22 cellular contexts compared by ENCODE assay signal in genomic region chr19:18515959-18516358, GRCh38. TPM values are rescaled to one million over a fixed set of nuclear protein-coding genes. Genes with fewer than 3 reads are reported as not detected.
DNase-seq lines count a peak whose midpoint lies in the region; ATAC-seq and TF ChIP-seq lines count a peak whose summit lies in the region.
"Had no signal": no experiment of that assay in that cellular context is flagged by ENCODE, and none has a peak within 500 bp of the region (broad histone marks: within the 10 kb centered on the region; RNA-seq: fewer than 3 reads in every experiment).

No MANE protein-coding gene starts in this region.

- no peak overlapping the region for H3K4me2 ChIP-seq in fibroblast of lung (ENCODE audit: extremely low read depth, insufficient read depth, low read length)
- H3K4me2 ChIP-seq: KMS-11 had no signal

- H3K36me3 Mint-ChIP-seq in CD8-positive, alpha-beta memory T cell, result peaks cover 0 to 21% (median 0%) of the 10 kb centered on the region in 3 donors
- H3K36me3 Mint-ChIP-seq: activated naive CD8-positive, alpha-beta T cell treated with anti-CD3 and anti-CD28 coated beads for 36 hours had no signal

- no peak for TF ChIP-seq POLR2A in gastrocnemius medialis (IDR thresholded peaks at IDR 0.05)

- no peak overlapping the region for H3K9ac ChIP-seq in fibroblast of lung (ENCODE audit: insufficient read depth, low read length)
- H3K9ac ChIP-seq: KMS-11 had no signal

- CTCF ChIA-PET in CD8-positive, alpha-beta memory T cell (lab: Charles Lee), result interaction anchor here (1.0 to 1.3 kb wide), 3 partner anchors 15 to 73 kb away, joined by 3 read pairs; no protein-coding TSS in a partner anchor
- CTCF ChIA-PET in RWPE1 (lab: Yijun Ruan, JAX), result interaction anchor here (0.6 kb wide), 2 partner anchors 50 to 139 kb away, joined by 3 read pairs; no protein-coding TSS in a partner anchor

- H3K9me3 Mint-ChIP-seq in CD8-positive, alpha-beta memory T cell, result no peaks in the 10 kb centered on the region
- H3K9me3 Mint-ChIP-seq: activated naive CD8-positive, alpha-beta T cell treated with anti-CD3 and anti-CD28 coated beads for 36 hours; activated T-cell treated with anti-CD3 and anti-CD28 coated beads, Interleukin-2, amount 50 U/mL, for 72 hours had no signal

- H3K9me3 ChIP-seq in CD8-positive, alpha-beta memory T cell (ENCODE audit: low read length), result no peaks in the 10 kb centered on the region
- H3K9me3 ChIP-seq in fibroblast of lung (ENCODE audit: control insufficient read depth, insufficient read depth, low read depth, low read length), result no peaks in the 10 kb centered on the region
- no peaks in the 10 kb centered on the region for H3K9me3 ChIP-seq in gastrocnemius medialis
- H3K9me3 ChIP-seq: testis had no signal

- POLR2A ChIA-PET in CD8-positive, alpha-beta memory T cell (lab: Charles Lee), result interaction anchor here (1.4 kb wide), 1 partner anchor 74 kb away, joined by 3 read pairs; no protein-coding TSS in a partner anchor
- POLR2A ChIA-PET in RWPE1 (lab: Yijun Ruan, JAX; ENCODE audit: low non-redundant PET), result no interaction called here

- no peak overlapping the region for H2AFZ ChIP-seq in fibroblast of lung (ENCODE audit: low read length)

- H3K27me3 Mint-ChIP-seq in CD8-positive, alpha-beta memory T cell, result peaks cover 0 to under 1% of the 10 kb centered on the region in 2 donors
- H3K27me3 Mint-ChIP-seq: activated naive CD8-positive, alpha-beta T cell treated with anti-CD3 and anti-CD28 coated beads for 36 hours; B cell had no signal

- H3K27me3 ChIP-seq in CD8-positive, alpha-beta memory T cell (ENCODE audit: insufficient read depth, low read length, poor library complexity, severe bottlenecking), result no peaks in the 10 kb centered on the region
- no peaks in the 10 kb centered on the region for H3K27me3 ChIP-seq in fibroblast of lung (ENCODE audit: control insufficient read depth, insufficient read depth, low read length)
- H3K27me3 ChIP-seq in gastrocnemius medialis, result no peaks in the 10 kb centered on the region
- H3K27me3 ChIP-seq: testis had no signal

- no peak overlapping the region for H3K4me3 ChIP-seq in CD8-positive, alpha-beta memory T cell (ENCODE audit: low read length)
- H3K4me3 ChIP-seq in fibroblast of lung (replicated peaks in 1 of 4; ENCODE audit: control extremely low read depth in 1 of 4, insufficient read depth in 1 of 4, low read depth in 3 of 4, low read length in 4 of 4), result no peak overlapping the region
- no peak overlapping the region for H3K4me3 ChIP-seq in gastrocnemius medialis
- H3K4me3 ChIP-seq: testis had no signal

- peaks cover 53 to 76% (median 67%) of the 10 kb centered on the region in 3 donors for H3K4me1 Mint-ChIP-seq in CD8-positive, alpha-beta memory T cell

- H3K4me1 ChIP-seq in CD8-positive, alpha-beta memory T cell (ENCODE audit: insufficient read depth, low read length), result peaks cover 31% of the 10 kb centered on the region
- peaks cover 22% of the 10 kb centered on the region for H3K4me1 ChIP-seq in fibroblast of lung (ENCODE audit: control insufficient read depth, extremely low read depth, insufficient read depth, low read length)
- peaks cover 73 to 83% of the 10 kb centered on the region in 2 donors for H3K4me1 ChIP-seq in gastrocnemius medialis

- H3K27ac ChIP-seq in CD8-positive, alpha-beta memory T cell (ENCODE audit: low read depth, low read length), result no peak overlapping the region
- H3K27ac ChIP-seq in RWPE1 (peak overlapping the region; percentile 71), fibroblast of lung (ENCODE audit: insufficient read depth, low read length) (peak overlapping the region; percentile 75), gastrocnemius medialis (peak overlapping the region; percentile 97 to 100 (median 98))
- H3K27ac ChIP-seq: KMS-11 had no signal

- ATAC-seq in gastrocnemius medialis (no peak), GM21786 (IDR thresholded peaks at IDR 0.05; ENCODE audit: unreplicated experiment) (no peak), GM21528 (IDR thresholded peaks at IDR 0.05; ENCODE audit: low FRiP score, unreplicated experiment) (no peak)
- ATAC-seq: activated T-cell treated with anti-CD3 and anti-CD28 coated beads, Interleukin-2, amount 50 U/mL, for 72 hours had no signal

- no peak for DNase-seq in CD8-positive, alpha-beta memory T cell
- no peak for DNase-seq in RWPE1 (ENCODE audit: low spot score)
- no peak for DNase-seq in fibroblast of lung (ENCODE audit: low read depth in 2 of 2)
- no peak for DNase-seq in gastrocnemius medialis
- no peak for DNase-seq in putamen (ENCODE audit: low spot score)
- no peak for DNase-seq in NCI-H2107 treated with DMSO at 0.1 percent for 48 hours (lab: John Stamatoyannopoulos, UW; ENCODE audit: unreplicated experiment)
- DNase-seq: activated CD4-positive, alpha-beta T cell treated with anti-CD3 and anti-CD28 coated beads, Interleukin-2, amount 50 U/mL, for 48 hours; activated naive CD8-positive, alpha-beta T cell treated with anti-CD3 and anti-CD28 coated beads for 36 hours; activated T-cell treated with anti-CD3 and anti-CD28 coated beads, Interleukin-2, amount 50 U/mL, for 72 hours; DMS153; effector CD4-positive, alpha-beta T cell; H7; mesendoderm; NCI-H1105 treated with DMSO at 0.1 percent for 48 hours; NCI-H2171; NCI-H82; stimulated activated CD4-positive, alpha-beta T cell treated with anti-CD3 and anti-CD28 coated beads, Interleukin-4, amount 100 ng/mL, for 24 hours; testis had no signal

- H3K27ac Mint-ChIP-seq in CD8-positive, alpha-beta memory T cell, result peak overlapping the region; percentile 75 to 98 (median 92)
- H3K27ac Mint-ChIP-seq: activated naive CD8-positive, alpha-beta T cell treated with anti-CD3 and anti-CD28 coated beads for 36 hours; activated T-cell treated with anti-CD3 and anti-CD28 coated beads, Interleukin-2, amount 50 U/mL, for 72 hours; B cell had no signal

- no peaks in the 10 kb centered on the region for H3K36me3 ChIP-seq in CD8-positive, alpha-beta memory T cell (ENCODE audit: insufficient read depth, low read length)
- H3K36me3 ChIP-seq in fibroblast of lung (ENCODE audit: control insufficient read depth, insufficient read depth, low read length) (no peaks in the 10 kb centered on the region), gastrocnemius medialis (no peaks in the 10 kb centered on the region)

- in situ Hi-C loops in gastrocnemius medialis (cut with MboI; ENCODE audit: low sequenced_read_pairs in 4 of 4), result loop anchor here in 2 of 4 donors (5.0 kb wide), 2 partner anchors 44 to 49 kb away; no protein-coding TSS in a partner anchor

- H3K79me2 ChIP-seq in fibroblast of lung (ENCODE audit: control insufficient read depth, insufficient read depth, low read length), result peaks cover 87% of the 10 kb centered on the region

- intact Hi-C loops in gastrocnemius medialis (cut with DNase I; ENCODE audit: low total_unique reads), result no loop called here

- TF ChIP-seq CTCF in RWPE1 (conservative IDR thresholded peaks at IDR 0.05; ENCODE audit: low read depth) (no peak), fibroblast of lung (conservative IDR thresholded peaks at IDR 0.05 in 1 of 2, IDR thresholded peaks at IDR 0.05 in 1 of 2; ENCODE audit: low read depth in 1 of 2, low read length in 2 of 2) (no peak), gastrocnemius medialis (IDR thresholded peaks at IDR 0.05 in 4 of 5, conservative IDR thresholded peaks at IDR 0.05 in 1 of 5) (no peak)

- no peaks in the 10 kb centered on the region for H4K20me1 ChIP-seq in fibroblast of lung (ENCODE audit: control insufficient read depth, extremely low read depth, insufficient read depth, low read length)

- peak overlapping the region in 5 of 7 donors; percentile 38 to 72 (median 54) for H3K4me3 Mint-ChIP-seq in CD8-positive, alpha-beta memory T cell
- H3K4me3 Mint-ChIP-seq: activated naive CD8-positive, alpha-beta T cell treated with anti-CD3 and anti-CD28 coated beads for 36 hours; activated T-cell treated with anti-CD3 and anti-CD28 coated beads, Interleukin-2, amount 50 U/mL, for 72 hours; B cell had no signal

RNA-seq across cellular contexts. Expression of gene ELL, which starts 5.9 kb away (rescaled TPM):
- 10 to 100 TPM; 24.4 to 25.5 TPM for total RNA-seq in CD8-positive, alpha-beta memory T cell
- polyA plus RNA-seq in CD8-positive, alpha-beta memory T cell, result 22.1 TPM
- 17.7 and 18.7 TPM in 2 replicates for total RNA-seq in fibroblast of lung
- 4.4 and 6.6 TPM in 2 replicates for polyA plus RNA-seq in fibroblast of lung
- 8.1 and 10.6 TPM in 2 replicates for polyA plus RNA-seq in fibroblast of lung (2012)
- 10.3 and 24.9 TPM in 2 replicates for polyA minus RNA-seq in fibroblast of lung (ENCODE audit: low replicate concordance)
- total RNA-seq in gastrocnemius medialis, result 10 to 100 TPM; 21.8 to 30.8 (median 27.3) TPM

RNA-seq across cellular contexts. Expression of gene FKBP8, which starts 27.4 kb away (rescaled TPM):
- total RNA-seq in CD8-positive, alpha-beta memory T cell, result 100 to 1,000 TPM; 161 to 170 TPM
- 138 TPM for polyA plus RNA-seq in CD8-positive, alpha-beta memory T cell
- 230 and 289 TPM in 2 replicates for total RNA-seq in fibroblast of lung
- polyA plus RNA-seq in fibroblast of lung, result 128 and 135 TPM in 2 replicates
- polyA plus RNA-seq in fibroblast of lung (2012), result 268 and 272 TPM in 2 replicates
- polyA minus RNA-seq in fibroblast of lung (ENCODE audit: low replicate concordance), result 98.0 and 170 TPM in 2 replicates
- total RNA-seq in gastrocnemius medialis, result 100 to 1,000 TPM; 157 to 195 (median 184) TPM

RNA-seq across cellular contexts. Expression of gene KXD1, which starts 41.7 kb away (rescaled TPM):
- total RNA-seq in CD8-positive, alpha-beta memory T cell, result 100 to 1,000 TPM; 127 to 128 TPM
- 84.4 TPM for polyA plus RNA-seq in CD8-positive, alpha-beta memory T cell
- 63.3 and 65.0 TPM in 2 replicates for total RNA-seq in fibroblast of lung
- 108 and 167 TPM in 2 replicates for polyA plus RNA-seq in fibroblast of lung
- 107 and 136 TPM in 2 replicates for polyA plus RNA-seq in fibroblast of lung (2012)
- polyA minus RNA-seq in fibroblast of lung (ENCODE audit: low replicate concordance), result 94.9 and 186 TPM in 2 replicates
- 100 to 1,000 TPM in 3 of 4 donors, 10 to 100 TPM in 1; 97.1 to 155 (median 106) TPM for total RNA-seq in gastrocnemius medialis

RNA-seq across cellular contexts. Expression of gene UBA52, which starts 55.7 kb away (rescaled TPM):
- total RNA-seq in CD8-positive, alpha-beta memory T cell, result 1,000 to 10,000 TPM; 1,684 to 1,700 TPM
- 1,487 TPM for polyA plus RNA-seq in CD8-positive, alpha-beta memory T cell
- total RNA-seq in fibroblast of lung (917 and 1,142 TPM in 2 replicates), gastrocnemius medialis (100 to 1,000 TPM; 512 to 719 (median 537) TPM)
- 1,018 and 1,460 TPM in 2 replicates for polyA plus RNA-seq in fibroblast of lung
- 1,726 and 2,094 TPM in 2 replicates for polyA plus RNA-seq in fibroblast of lung (2012)
- polyA minus RNA-seq in fibroblast of lung (ENCODE audit: low replicate concordance), result 3,202 and 3,482 TPM in 2 replicates
